Comparison of ENCODE assay signal across 25 cellular contexts in the genomic region with DNA sequence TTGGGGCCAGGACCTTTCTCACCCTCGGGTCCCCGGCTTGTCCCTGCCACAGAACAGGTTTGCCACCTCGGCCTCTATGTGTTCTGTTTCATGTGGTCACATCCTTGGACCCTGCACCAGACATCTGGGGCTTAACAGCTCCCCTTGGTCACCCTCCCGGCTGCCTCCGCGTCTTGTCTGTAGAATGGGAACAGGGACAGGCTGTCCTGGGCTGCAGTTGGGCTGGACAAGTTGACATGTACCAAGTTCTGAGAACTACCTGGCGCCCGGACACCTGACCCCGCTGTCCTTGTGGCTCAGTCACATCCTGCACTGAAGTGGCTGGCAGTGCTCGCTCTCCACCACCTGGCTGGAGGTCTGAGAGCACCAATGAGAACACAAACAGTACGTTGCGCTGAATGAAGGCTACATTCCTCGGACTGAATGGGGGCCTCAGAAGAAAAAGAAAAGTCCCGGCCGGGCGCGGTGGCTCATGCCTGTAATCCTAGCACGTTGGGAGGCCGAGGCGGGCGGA. TPM values are rescaled to one million over a fixed set of nuclear protein-coding genes. Genes with fewer than 3 reads are reported as not detected.
DNase-seq lines count a peak whose midpoint lies in the region; ATAC-seq, FAIRE-seq and TF ChIP-seq lines count a peak whose summit lies in the region.
"Had no signal": no experiment of that assay in that cellular context is flagged by ENCODE, and none has a peak within 500 bp of the region (broad histone marks: within the 10 kb centered on the region; RNA-seq: fewer than 3 reads in every experiment).

No MANE protein-coding gene starts in this region.

- H3K18ac ChIP-seq in H1 (ENCODE audit: extremely low read depth, low read length) = no peak overlapping the region

- H3K9me3 Mint-ChIP-seq in neural progenitor cell = no peaks in the 10 kb centered on the region
- H3K9me3 Mint-ChIP-seq: activated naive CD4-positive, alpha-beta T cell treated with anti-CD3 and anti-CD28 coated beads, Interleukin-2, amount 50 U/mL, for 24 hours; stimulated activated naive B cell treated with anti-CD40 and anti-IgM and Interleukin-4, amounts not matched to agents 10 μg/mL and 1 μg/mL and 100 μg/mL, for 72 hours had no signal

- no peak overlapping the region for H3K4me3 Mint-ChIP-seq in neural progenitor cell
- H3K4me3 Mint-ChIP-seq: activated naive CD4-positive, alpha-beta T cell treated with anti-CD3 and anti-CD28 coated beads, Interleukin-2, amount 50 U/mL, for 24 hours; stimulated activated naive B cell treated with anti-CD40 and anti-IgM and Interleukin-4, amounts not matched to agents 10 μg/mL and 1 μg/mL and 100 μg/mL, for 72 hours; T-helper 17 cell had no signal

- DNase-seq in DMS53 treated with DMSO at 0.1 percent for 48 hours (lab: John Stamatoyannopoulos, UW; ENCODE audit: unreplicated experiment) (peak; percentile 64), H1 (ENCODE audit: low read depth in 1 of 2, low spot score in 2 of 2) (no peak), neural progenitor cell (ENCODE audit: low spot score) (peak; percentile 77), SIG-M5 treated with dmso at 0.1 percent for 504 hours (lab: John Stamatoyannopoulos, UW; ENCODE audit: unreplicated experiment) (no peak), dorsolateral prefrontal cortex (no peak)
- DNase-seq in activated naive CD4-positive, alpha-beta T cell (lab: John Stamatoyannopoulos, UW) = no peak
- DNase-seq: activated CD4-positive, alpha-beta T cell treated with anti-CD3 and anti-CD28 coated beads for 48 hours; GF-D8; GM23248; KBM-7; mammary epithelial cell; MM.1S; NCI-H1417; occipital lobe; stimulated activated CD4-positive, alpha-beta T cell treated with anti-CD3 and anti-CD28 coated beads, Interleukin-12 subunit alpha, Interleukin-12 subunit beta, amount 100 ng/mL, for 4 hours; stimulated activated CD4-positive, alpha-beta T cell treated with anti-CD3 and anti-CD28 coated beads, Interleukin-4, amount 100 ng/mL, for 24 hours; stimulated activated naive B cell treated with anti-CD40 and anti-IgM and Interleukin-4, amounts not matched to agents 10 μg/mL and 1 μg/mL and 100 μg/mL, for 72 hours; T-helper 17 cell; testis had no signal

- H3K4me3 ChIP-seq in BLaER1 (peak overlapping the region; percentile 58; the same call in 1 of the 2 replicates), H1 (ENCODE audit: extremely low read depth in 1 of 4, insufficient read depth in 2 of 4, low read depth in 3 of 4, low read length in 4 of 4) (no peak overlapping the region), neural progenitor cell (no peak overlapping the region), dorsolateral prefrontal cortex (no peak overlapping the region)
- H3K4me3 ChIP-seq: coronary artery, GM23248, testis had no signal

- peak overlapping the region; percentile 60; the same call in 1 of the 2 replicates for H2AK5ac ChIP-seq in H1 (ENCODE audit: low read depth, low read length)

- H3K4me1 ChIP-seq in BLaER1 = peaks cover 83% of the 10 kb centered on the region
- peaks cover 2 to 28% (median 16%) of the 10 kb centered on the region in 4 experiments; a peak in 6 of 7 replicates for H3K4me1 ChIP-seq in H1 (replicated peaks in 1 of 4; ENCODE audit: control insufficient read depth in 3 of 4, insufficient read depth in 4 of 4, low read length in 3 of 4)
- peaks cover 25% of the 10 kb centered on the region for H3K4me1 ChIP-seq in neural progenitor cell

- H2BK5ac ChIP-seq in H1 (ENCODE audit: low read depth, low read length) = peak overlapping the region; percentile 52; the same call in 1 of the 2 replicates

- H3K23ac ChIP-seq in H1 (ENCODE audit: insufficient read length) = no peak overlapping the region

- no peak for ATAC-seq in GM21825 (IDR thresholded peaks at IDR 0.05; ENCODE audit: unreplicated experiment)
- ATAC-seq: Panc1; stimulated activated naive B cell treated with anti-CD40 and anti-IgM and Interleukin-4, amounts not matched to agents 10 μg/mL and 1 μg/mL and 100 μg/mL, for 72 hours; T-helper 17 cell had no signal

- no peak overlapping the region for H2BK120ac ChIP-seq in H1 (replicated peaks; ENCODE audit: low read depth, low read length)

- H3K23me2 ChIP-seq in H1 (ENCODE audit: low read depth, low read length) = peaks cover 2% of the 10 kb centered on the region; the same call in 1 of the 2 replicates

- H4K8ac ChIP-seq in H1 (ENCODE audit: extremely low read depth, insufficient read depth, low read length) = no peak overlapping the region

- no peaks in the 10 kb centered on the region; the same call in 1 of the 2 replicates for H3K79me1 ChIP-seq in H1 (ENCODE audit: low read depth, low read length)

- H3K9me3 ChIP-seq in BLaER1 = no peaks in the 10 kb centered on the region
- H3K9me3 ChIP-seq in H1 (ENCODE audit: insufficient read depth in 2 of 2, low read depth in 1 of 2, low read length in 1 of 2) = no peaks in the 10 kb centered on the region; a peak in 1 of 4 replicates
- no peaks in the 10 kb centered on the region for H3K9me3 ChIP-seq in neural progenitor cell (ENCODE audit: low read depth)
- H3K9me3 ChIP-seq: testis had no signal

- peak overlapping the region; percentile 100 for H3K4me2 ChIP-seq in BLaER1
- no peak overlapping the region for H3K4me2 ChIP-seq in H1 (ENCODE audit: insufficient read depth in 1 of 2, low read depth in 2 of 2, low read length in 2 of 2)
- H3K4me2 ChIP-seq in neural progenitor cell = no peak overlapping the region

- H3K14ac ChIP-seq in H1 (ENCODE audit: insufficient read length) = no peak overlapping the region

- peak overlapping the region; percentile 37 for H3K27ac Mint-ChIP-seq in neural progenitor cell
- H3K27ac Mint-ChIP-seq: activated naive CD4-positive, alpha-beta T cell treated with anti-CD3 and anti-CD28 coated beads, Interleukin-2, amount 50 U/mL, for 24 hours; stimulated activated naive B cell treated with anti-CD40 and anti-IgM and Interleukin-4, amounts not matched to agents 10 μg/mL and 1 μg/mL and 100 μg/mL, for 72 hours; T-helper 17 cell had no signal

- CTCF ChIA-PET in H1 (lab: Charles Lee; ENCODE audit: partially characterized antibody) = interaction anchor here (0.9 to 2.2 kb wide), 4 partner anchors 10 to 34 kb away, joined by 3 to 7 read pairs (median 6); no protein-coding TSS in a partner anchor

- no peak for TF ChIP-seq POLR2A in H1 (IDR thresholded peaks at IDR 0.05; ENCODE audit: control extremely low read depth in 1 of 2, low read depth in 2 of 2, low read length in 2 of 2)

- H4K5ac ChIP-seq in H1 (ENCODE audit: insufficient read length, low read depth, low read length) = no peak overlapping the region

- H4K20me1 ChIP-seq in BLaER1 = peaks cover 29% of the 10 kb centered on the region
- peaks cover 0 to 3% of the 10 kb centered on the region in 2 experiments for H4K20me1 ChIP-seq in H1 (replicated peaks in 1 of 2; ENCODE audit: control insufficient read depth in 1 of 2, insufficient read depth in 2 of 2, low read length in 2 of 2)
- peaks cover 11% of the 10 kb centered on the region for H4K20me1 ChIP-seq in neural progenitor cell (ENCODE audit: low read depth)

- intact Hi-C loops in dorsolateral prefrontal cortex (cut with DNase I) = no loop called here

- no peak for TF ChIP-seq CTCF in H1 (IDR thresholded peaks at IDR 0.05; ENCODE audit: control extremely low read depth in 1 of 3, insufficient read depth in 1 of 3, low read depth in 1 of 3, low read length in 3 of 3)
- TF ChIP-seq CTCF in neural progenitor cell (IDR thresholded peaks at IDR 0.05) = no peak
- TF ChIP-seq CTCF in dorsolateral prefrontal cortex (IDR thresholded peaks at IDR 0.05 in 54 of 56, conservative IDR thresholded peaks at IDR 0.05 in 2 of 56; ENCODE audit: low read depth in 1 of 56, partially characterized antibody in 56 of 56) = no peak

- H2BK12ac ChIP-seq in H1 (ENCODE audit: low read depth, low read length) = no peak overlapping the region

- peaks cover 3% of the 10 kb centered on the region for H3K27me3 Mint-ChIP-seq in neural progenitor cell (ENCODE audit: insufficient read depth, low read depth)

- 92% methylated on average over 21 of the region's 21 CpGs; no CpG with 5 or more reads in 1 of the 2 experiments for WGBS in H1 (ENCODE audit: extremely low coverage in 1 of 2, insufficient coverage in 1 of 2, insufficient read length in 1 of 2, insufficient replicate concordance in 2 of 2, low coverage in 1 of 2, low lambda C conversion rate in 2 of 2, missing lambda C conversion rate in 1 of 2), 2 experiments

- peak overlapping the region; percentile 61; the same call in 1 of the 2 replicates for H2BK15ac ChIP-seq in H1 (ENCODE audit: low read length)

- no peak for TF ChIP-seq EP300 in H1 (IDR thresholded peaks at IDR 0.05; ENCODE audit: borderline replicate concordance in 1 of 2, low read depth in 2 of 2, low read length in 2 of 2)

- no peak overlapping the region for H2BK20ac ChIP-seq in H1 (ENCODE audit: low read length)

- TF ChIP-seq RAD21 in H1 (IDR thresholded peaks at IDR 0.05 in 1 of 2, conservative IDR thresholded peaks at IDR 0.05 in 1 of 2; ENCODE audit: low read depth in 2 of 2, low read length in 2 of 2) = no peak

- H3K9ac ChIP-seq in BLaER1 = peak overlapping the region; percentile 81
- H3K9ac ChIP-seq in H1 (replicated peaks in 1 of 4; ENCODE audit: extremely low read depth in 1 of 4, low read depth in 3 of 4, low read length in 3 of 4) = no peak overlapping the region
- no peak overlapping the region for H3K9ac ChIP-seq in neural progenitor cell
- H3K9ac ChIP-seq: GM23248 had no signal

- H3K4ac ChIP-seq in H1 (replicated peaks; ENCODE audit: insufficient read length, low read depth, low read length) = no peak overlapping the region

- H2AFZ ChIP-seq in H1 (ENCODE audit: low read length) (no peak overlapping the region), neural progenitor cell (replicated peaks) (no peak overlapping the region)
- H2AFZ ChIP-seq: GM23248 had no signal

- POLR2A ChIA-PET in H1 (lab: Charles Lee; ENCODE audit: partially characterized antibody) = interaction anchor here (1.8 kb wide), 1 partner anchor 16 kb away, joined by 9 read pairs; no protein-coding TSS in a partner anchor

- H3K27me3 ChIP-seq in BLaER1 = no peaks in the 10 kb centered on the region
- no peaks in the 10 kb centered on the region; a peak in 2 of 7 replicates for H3K27me3 ChIP-seq in H1 (replicated peaks in 1 of 4; ENCODE audit: control insufficient read depth in 3 of 4, extremely low read depth in 1 of 4, insufficient read depth in 3 of 4, low read length in 3 of 4)
- no peaks in the 10 kb centered on the region for H3K27me3 ChIP-seq in neural progenitor cell
- no peaks in the 10 kb centered on the region for H3K27me3 ChIP-seq in dorsolateral prefrontal cortex
- H3K27me3 ChIP-seq: testis had no signal

- H3K36me3 ChIP-seq in BLaER1 (no peaks in the 10 kb centered on the region), H1 (ENCODE audit: control insufficient read depth in 2 of 4, insufficient read depth in 4 of 4, low read length in 3 of 4) (no peaks in the 10 kb centered on the region), neural progenitor cell (no peaks in the 10 kb centered on the region)

- peaks cover 5% of the 10 kb centered on the region for H3K36me3 Mint-ChIP-seq in neural progenitor cell
- H3K36me3 Mint-ChIP-seq: activated naive CD4-positive, alpha-beta T cell treated with anti-CD3 and anti-CD28 coated beads, Interleukin-2, amount 50 U/mL, for 24 hours; stimulated activated naive B cell treated with anti-CD40 and anti-IgM and Interleukin-4, amounts not matched to agents 10 μg/mL and 1 μg/mL and 100 μg/mL, for 72 hours had no signal

- peaks cover 21% of the 10 kb centered on the region for H3F3A ChIP-seq in neural progenitor cell (ENCODE audit: low read depth)

- H4K91ac ChIP-seq in H1 (replicated peaks; ENCODE audit: insufficient read length, low read length) = peak overlapping the region; percentile 9

- H3K56ac ChIP-seq in H1 (replicated peaks; ENCODE audit: insufficient read length, low read depth, low read length) = no peak overlapping the region

- no peak for FAIRE-seq in H1 (lab: Jason Lieb, UNC)
- FAIRE-seq: keratinocyte had no signal

- H3K79me2 ChIP-seq in H1 (ENCODE audit: control insufficient read depth in 1 of 2, insufficient read depth in 2 of 2, low read length in 2 of 2) = peaks cover 0 to 3% of the 10 kb centered on the region in 2 experiments; a peak in 2 of 4 replicates
- peaks cover 17% of the 10 kb centered on the region for H3K79me2 ChIP-seq in neural progenitor cell (ENCODE audit: low read depth)

- H3K4me1 Mint-ChIP-seq in neural progenitor cell = peaks cover 14% of the 10 kb centered on the region

- H3K27ac ChIP-seq in BLaER1 (peak overlapping the region; percentile 95), H1 (ENCODE audit: low read depth, low read length) (no peak overlapping the region), neural progenitor cell (no peak overlapping the region), dorsolateral prefrontal cortex (peak overlapping the region in 18 of 59 donors; percentile 26 to 93 (median 88))
- H3K27ac ChIP-seq: GM23248 had no signal

RNA-seq across cellular contexts. Expression of a gene that starts 2.8 kb away (rescaled TPM):
- total RNA-seq in H1 (2021; fragmentation: NEBNext Ultra II Directional; extraction: Animal tissue kit (Norgen Biotek cat#: 25700)) = 92.8 and 106 TPM in 2 replicates
- polyA plus RNA-seq in H1 (2011; rRNA removed) = 58.3 and 83.3 TPM in 2 replicates
- 58.5 TPM for polyA plus RNA-seq in H1 (2011; cell fraction: cytosol; rRNA removed)
- 226 TPM for polyA plus RNA-seq in H1 (2011; cell fraction: nucleus; rRNA removed)
- polyA plus RNA-seq in H1 (2012, experiment 1 of 2) = 63.1 to 97.9 TPM (median 90.3 TPM) in 4 replicates
- 97.7 TPM for polyA plus RNA-seq in H1 (2012, experiment 2 of 2)
- polyA plus RNA-seq in H1 (2013, experiment 1 of 2) = 115 TPM
- 92.5 TPM for polyA plus RNA-seq in H1 (2013, experiment 2 of 2)
- polyA minus RNA-seq in H1 (2011; rRNA and poly(A)+ RNA removed) = 71.0 and 71.3 TPM in 2 replicates
- polyA minus RNA-seq in H1 (2011; cell fraction: cytosol; rRNA and poly(A)+ RNA removed) = 70.6 TPM
- polyA minus RNA-seq in H1 (2011; cell fraction: nucleus; rRNA and poly(A)+ RNA removed) = 62.9 TPM
- total RNA-seq in neural progenitor cell (ENCODE audit: low replicate concordance) (32.4 and 94.1 TPM in 2 replicates), dorsolateral prefrontal cortex (100 to 1,000 TPM in 7 of 120 experiments, 10 to 100 TPM in 113; 45.2 to 131 (median 74.5) TPM)

RNA-seq across cellular contexts. Expression of a gene that starts 16.5 kb away (rescaled TPM):
- 1.1 TPM in 2 replicates for total RNA-seq in H1 (2021; fragmentation: NEBNext Ultra II Directional; extraction: Animal tissue kit (Norgen Biotek cat#: 25700))
- polyA plus RNA-seq in H1 (2011; rRNA removed) = 1.9 and 3.6 TPM in 2 replicates
- polyA plus RNA-seq in H1 (2011; cell fraction: cytosol; rRNA removed) = 2.0 TPM
- polyA plus RNA-seq in H1 (2011; cell fraction: nucleus; rRNA removed) = 13.0 TPM
- 0.58 to 2.1 TPM (median 1.6 TPM) in 4 replicates for polyA plus RNA-seq in H1 (2012, experiment 1 of 2)
- 0.84 TPM for polyA plus RNA-seq in H1 (2012, experiment 2 of 2)
- 0.75 TPM for polyA plus RNA-seq in H1 (2013, experiment 1 of 2)
- polyA plus RNA-seq in H1 (2013, experiment 2 of 2) = 0.75 TPM
- 0.32 and 0.50 TPM in 2 replicates for polyA minus RNA-seq in H1 (2011; rRNA and poly(A)+ RNA removed)
- 1.2 TPM for polyA minus RNA-seq in H1 (2011; cell fraction: cytosol; rRNA and poly(A)+ RNA removed)
- 1.4 TPM for polyA minus RNA-seq in H1 (2011; cell fraction: nucleus; rRNA and poly(A)+ RNA removed)
- total RNA-seq in neural progenitor cell (ENCODE audit: low replicate concordance) = 1.0 and 7.8 TPM in 2 replicates
- 10 to 100 TPM; 12.7 to 56.5 (median 38.0) TPM for total RNA-seq in dorsolateral prefrontal cortex

RNA-seq across cellular contexts. Expression of a gene that starts 32.9 kb away (rescaled TPM):
- 32.2 and 32.3 TPM in 2 replicates for total RNA-seq in H1 (2021; fragmentation: NEBNext Ultra II Directional; extraction: Animal tissue kit (Norgen Biotek cat#: 25700))
- polyA plus RNA-seq in H1 (2011; rRNA removed) = 25.0 and 33.1 TPM in 2 replicates
- 34.4 TPM for polyA plus RNA-seq in H1 (2011; cell fraction: cytosol; rRNA removed)
- 140 TPM for polyA plus RNA-seq in H1 (2011; cell fraction: nucleus; rRNA removed)
- 24.5 to 41.1 TPM (median 35.3 TPM) in 4 replicates for polyA plus RNA-seq in H1 (2012, experiment 1 of 2)
- 25.1 TPM for polyA plus RNA-seq in H1 (2012, experiment 2 of 2)
- polyA plus RNA-seq in H1 (2013, experiment 1 of 2) = 17.9 TPM
- 16.7 TPM for polyA plus RNA-seq in H1 (2013, experiment 2 of 2)
- polyA minus RNA-seq in H1 (2011; rRNA and poly(A)+ RNA removed) = 30.2 and 31.7 TPM in 2 replicates
- 23.9 TPM for polyA minus RNA-seq in H1 (2011; cell fraction: cytosol; rRNA and poly(A)+ RNA removed)
- polyA minus RNA-seq in H1 (2011; cell fraction: nucleus; rRNA and poly(A)+ RNA removed) = 34.9 TPM
- 32.6 and 65.5 TPM in 2 replicates for total RNA-seq in neural progenitor cell (ENCODE audit: low replicate concordance)
- 100 to 1,000 TPM in 10 of 120 experiments, 10 to 100 TPM in 110; 66.5 to 112 (median 82.2) TPM for total RNA-seq in dorsolateral prefrontal cortex

RNA-seq across cellular contexts. Expression of a gene that starts 40.1 kb away (rescaled TPM):
- 1.5 TPM in 2 replicates for total RNA-seq in H1 (2021; fragmentation: NEBNext Ultra II Directional; extraction: Animal tissue kit (Norgen Biotek cat#: 25700))
- 0.70 and 1.5 TPM in 2 replicates for polyA plus RNA-seq in H1 (2011; rRNA removed)
- 1.1 TPM for polyA plus RNA-seq in H1 (2011; cell fraction: cytosol; rRNA removed)
- 4.6 TPM for polyA plus RNA-seq in H1 (2011; cell fraction: nucleus; rRNA removed)
- 0.36 to 1.7 TPM (median 1.1 TPM) in 4 replicates for polyA plus RNA-seq in H1 (2012, experiment 1 of 2)
- polyA plus RNA-seq in H1 (2012, experiment 2 of 2) = 0.45 TPM
- polyA plus RNA-seq in H1 (2013, experiment 1 of 2) = 0.87 TPM
- polyA plus RNA-seq in H1 (2013, experiment 2 of 2) = 0.96 TPM
- 0.57 and 0.68 TPM in 2 replicates for polyA minus RNA-seq in H1 (2011; rRNA and poly(A)+ RNA removed)
- not detected for polyA minus RNA-seq in H1 (2011; cell fraction: cytosol; rRNA and poly(A)+ RNA removed)
- polyA minus RNA-seq in H1 (2011; cell fraction: nucleus; rRNA and poly(A)+ RNA removed) = 1.00 TPM
- total RNA-seq in neural progenitor cell (ENCODE audit: low replicate concordance) (0.37 TPM in 1 of 2 replicates, not detected in the other), dorsolateral prefrontal cortex (10 to 100 TPM; 25.8 to 78.7 (median 55.8) TPM)

RNA-seq across cellular contexts. Expression of a gene that starts 48.8 kb away (rescaled TPM):
- total RNA-seq in H1 (2021; fragmentation: NEBNext Ultra II Directional; extraction: Animal tissue kit (Norgen Biotek cat#: 25700)) = 15.6 and 20.3 TPM in 2 replicates
- polyA plus RNA-seq in H1 (2011; rRNA removed) = 17.3 and 25.9 TPM in 2 replicates
- polyA plus RNA-seq in H1 (2011; cell fraction: cytosol; rRNA removed) = 24.5 TPM
- polyA plus RNA-seq in H1 (2011; cell fraction: nucleus; rRNA removed) = 83.3 TPM
- 13.2 to 20.0 TPM (median 18.2 TPM) in 4 replicates for polyA plus RNA-seq in H1 (2012, experiment 1 of 2)
- 15.2 TPM for polyA plus RNA-seq in H1 (2012, experiment 2 of 2)
- 14.5 TPM for polyA plus RNA-seq in H1 (2013, experiment 1 of 2)
- polyA plus RNA-seq in H1 (2013, experiment 2 of 2) = 11.9 TPM
- polyA minus RNA-seq in H1 (2011; rRNA and poly(A)+ RNA removed) = 8.8 and 9.6 TPM in 2 replicates
- polyA minus RNA-seq in H1 (2011; cell fraction: cytosol; rRNA and poly(A)+ RNA removed) = 11.2 TPM
- 19.5 TPM for polyA minus RNA-seq in H1 (2011; cell fraction: nucleus; rRNA and poly(A)+ RNA removed)
- 18.7 and 28.4 TPM in 2 replicates for total RNA-seq in neural progenitor cell (ENCODE audit: low replicate concordance)
- 10 to 100 TPM; 21.8 to 70.3 (median 34.7) TPM for total RNA-seq in dorsolateral prefrontal cortex

Comparison
In these comparisons a context has a peak if more than half of its experiments do, and no peak if none do; other contexts are left out.
1. DNase-seq: peak in DMS53 treated with DMSO at 0.1 percent for 48 hours (single experiment) and neural progenitor cell (single experiment); none in H1 (0 of 2), SIG-M5 treated with dmso at 0.1 percent for 504 hours (single experiment), activated naive CD4-positive, alpha-beta T cell (0 of 4) and dorsolateral prefrontal cortex (0 of 10).